8 cellular contexts compared by ENCODE assay signal in the genomic region with DNA sequence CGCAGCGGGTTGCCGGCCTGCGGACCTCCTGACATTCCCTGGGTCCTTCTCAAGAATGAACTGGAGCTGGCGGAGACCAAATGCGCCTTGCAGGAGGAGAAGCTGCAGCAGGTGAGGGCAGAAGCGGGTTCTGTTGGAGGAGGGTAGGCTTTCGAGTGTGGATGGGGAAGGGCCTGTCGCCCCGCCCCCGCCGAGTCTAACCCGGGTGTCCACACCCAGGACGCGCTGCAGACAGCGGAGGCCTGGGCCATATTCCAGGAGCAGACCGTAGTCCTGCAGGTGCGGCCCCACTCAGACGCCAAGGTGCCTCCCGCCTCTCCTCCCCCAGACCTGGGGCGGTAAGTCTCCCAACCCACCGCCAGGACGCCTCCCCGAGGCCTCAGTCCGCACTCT.
DNase-seq lines count a peak whose midpoint lies in the region; ATAC-seq, FAIRE-seq and TF ChIP-seq lines count a peak whose summit lies in the region.
"Not testable (repeated sequence)": the region's sequence is repeated elsewhere in the genome, so short reads cannot be mapped to it uniquely, and the experiment has no call there.

No MANE protein-coding gene starts in this region.

- peaks cover 0 to 21% (median 11%) of the 10 kb centered on the region in 4 donors for H3K4me1 Mint-ChIP-seq in CD4-positive, CD25-positive, alpha-beta regulatory T cell
- H3K4me1 Mint-ChIP-seq in activated CD8-positive, alpha-beta T cell treated with anti-CD3 and anti-CD28 coated beads, Interleukin-2, amount 10 ng/mL, durations not matched to agents 7 days and 5 days (ENCODE audit: low read depth) = peaks cover 14% of the 10 kb centered on the region

- H3K4me3 ChIP-seq in CD4-positive, CD25-positive, alpha-beta regulatory T cell (ENCODE audit: low read depth, low read length) = not testable (repeated sequence)
- peak overlapping the region; percentile 38 for H3K4me3 ChIP-seq in HUES64 (ENCODE audit: low read length)
- peak overlapping the region in 56 of 59 donors; percentile 19 to 78 (median 64) for H3K4me3 ChIP-seq in dorsolateral prefrontal cortex
- H3K4me3 ChIP-seq in HepG2 (replicated peaks in 1 of 3; ENCODE audit: insufficient read depth in 1 of 3, low read depth in 2 of 3, low read length in 3 of 3) = peak overlapping the region in 2 of 3 experiments; percentile 46 to 54; a peak in 3 of 6 replicates

- not testable (repeated sequence) for H3K36me3 ChIP-seq in CD4-positive, CD25-positive, alpha-beta regulatory T cell (ENCODE audit: control insufficient read depth, insufficient read depth, low read length); HUES64 (ENCODE audit: insufficient read depth, low read length); HepG2 (replicated peaks in 1 of 2; ENCODE audit: control insufficient read depth in 1 of 2, insufficient read depth in 2 of 2, low read length in 2 of 2)

- CTCF ChIA-PET in activated CD8-positive, alpha-beta T cell treated with anti-CD3 and anti-CD28 coated beads, Interleukin-2, amount 10 ng/mL, durations not matched to agents 7 days and 5 days (lab: Charles Lee); HepG2 (lab: Yijun Ruan, JAX; ENCODE audit: low intra/inter-chr PET ratio, low total read pairs): not testable (repeated sequence)

- not testable (repeated sequence) for H3K9me3 Mint-ChIP-seq in CD4-positive, CD25-positive, alpha-beta regulatory T cell; activated CD8-positive, alpha-beta T cell treated with anti-CD3 and anti-CD28 coated beads, Interleukin-2, amount 10 ng/mL, durations not matched to agents 7 days and 5 days (ENCODE audit: insufficient read depth)

- not testable (repeated sequence) for TF ChIP-seq CTCF in dorsolateral prefrontal cortex (IDR thresholded peaks at IDR 0.05 in 54 of 56, conservative IDR thresholded peaks at IDR 0.05 in 2 of 56; ENCODE audit: low read depth in 1 of 56, partially characterized antibody in 56 of 56); HepG2 (CRISPR knock-in tag; IDR thresholded peaks at IDR 0.05)

- H3K79me2 ChIP-seq in HepG2 (ENCODE audit: insufficient read depth, low read length) = not testable (repeated sequence)

- not testable (repeated sequence) for TF ChIP-seq RAD21 in HepG2 (CRISPR knock-in tag; IDR thresholded peaks at IDR 0.05)

- H3K4me2 ChIP-seq in HepG2 (ENCODE audit: low read depth, low read length) = peak overlapping the region; percentile 55; the same call in 1 of the 2 replicates

- H3K27ac Mint-ChIP-seq in CD4-positive, CD25-positive, alpha-beta regulatory T cell; activated CD8-positive, alpha-beta T cell treated with anti-CD3 and anti-CD28 coated beads, Interleukin-2, amount 10 ng/mL, durations not matched to agents 7 days and 5 days: not testable (repeated sequence)

- WGBS in HUES64 = 0% methylated on average over 6 of the region's 25 CpGs
- WGBS in HepG2 (ENCODE audit: low lambda C conversion rate) = no CpG with 5 or more reads among the region's 25 CpGs

- in situ Hi-C loops in HepG2 (cut with HindIII; ENCODE audit: extremely low pct_ligation_motif_present, low pct_unique_long_range_greater_than_20kb) = not testable (repeated sequence)

- POLR2A ChIA-PET in activated CD8-positive, alpha-beta T cell treated with anti-CD3 and anti-CD28 coated beads, Interleukin-2, amount 10 ng/mL, durations not matched to agents 7 days and 5 days (lab: Charles Lee) = not testable (repeated sequence)
- POLR2A ChIA-PET in HepG2 (lab: Yijun Ruan, JAX) = interaction anchor here (0.6 to 1.1 kb wide), 3 partner anchors 15 to 103 kb away, joined by 3 to 4 read pairs (median 3); no protein-coding TSS in a partner anchor

- intact Hi-C loops in dorsolateral prefrontal cortex (cut with DNase I) = loop anchor here in 1 of 2 donors (5.0 kb wide), 1 partner anchor 196 kb away; the partner anchor contains the start of gene MED15
- intact Hi-C loops in HepG2 (cut with micrococcal nuclease; ENCODE audit: unreplicated experiment) = not testable (repeated sequence)

- not testable (repeated sequence) for H3K9me3 ChIP-seq in CD4-positive, CD25-positive, alpha-beta regulatory T cell (ENCODE audit: control insufficient read depth in 2 of 2, low read length in 2 of 2); HUES64 (ENCODE audit: insufficient read depth, low read depth, low read length); HepG2 (ENCODE audit: low read length)

- FAIRE-seq in HepG2 (lab: Jason Lieb, UNC) = not testable (repeated sequence)

- not testable (repeated sequence) for H3K36me3 Mint-ChIP-seq in CD4-positive, CD25-positive, alpha-beta regulatory T cell; activated CD8-positive, alpha-beta T cell treated with anti-CD3 and anti-CD28 coated beads, Interleukin-2, amount 10 ng/mL, durations not matched to agents 7 days and 5 days (ENCODE audit: low read depth)

- not testable (repeated sequence) for H3K4me1 ChIP-seq in CD4-positive, CD25-positive, alpha-beta regulatory T cell (ENCODE audit: control insufficient read depth, insufficient read depth, low read length, poor library complexity, severe bottlenecking); HUES64 (ENCODE audit: insufficient read depth, low read length)
- peaks cover 24% of the 10 kb centered on the region for H3K4me1 ChIP-seq in HepG2 (ENCODE audit: insufficient read depth, low read length)

- not testable (repeated sequence) for H3K27me3 ChIP-seq in CD4-positive, CD25-positive, alpha-beta regulatory T cell (ENCODE audit: control insufficient read depth, insufficient read depth, low read length); dorsolateral prefrontal cortex; HepG2 (ENCODE audit: control insufficient read depth in 1 of 2, insufficient read depth in 2 of 2, low read length in 2 of 2)
- H3K27me3 ChIP-seq in HUES64 (ENCODE audit: insufficient read depth, low read length) = peaks cover 15% of the 10 kb centered on the region

- H3K27ac ChIP-seq in CD4-positive, CD25-positive, alpha-beta regulatory T cell (ENCODE audit: insufficient read depth, low read length, poor library complexity, severe bottlenecking); HUES64 (ENCODE audit: low read depth, low read length); dorsolateral prefrontal cortex; HepG2 (ENCODE audit: extremely low read length, insufficient read depth, low read length): not testable (repeated sequence)

- not testable (repeated sequence) for TF ChIP-seq EP300 in HepG2 (IDR thresholded peaks at IDR 0.05; ENCODE audit: low read depth in 2 of 2, low read length in 2 of 2); HepG2 (CRISPR knock-in tag; IDR thresholded peaks at IDR 0.05; ENCODE audit: borderline replicate concordance)

- BruUV-seq in HepG2 (replicated peaks; lab: Mats Ljungman, UMichigan) = not testable (repeated sequence)

- H3K9ac ChIP-seq in HUES64 (ENCODE audit: low read depth, low read length); HepG2 (ENCODE audit: insufficient read depth, low read depth, low read length): not testable (repeated sequence)

- H2AFZ ChIP-seq in HepG2 (ENCODE audit: low read length) = not testable (repeated sequence)

- peak overlapping the region; percentile 94 to 100 (median 98) for H3K4me3 Mint-ChIP-seq in CD4-positive, CD25-positive, alpha-beta regulatory T cell
- H3K4me3 Mint-ChIP-seq in activated CD8-positive, alpha-beta T cell treated with anti-CD3 and anti-CD28 coated beads, Interleukin-2, amount 10 ng/mL, durations not matched to agents 7 days and 5 days = peak overlapping the region; percentile 94

- peak; percentile 7 to 11 for ATAC-seq in CD4-positive, CD25-positive, alpha-beta regulatory T cell (ENCODE audit: low read depth in 2 of 2)
- peak; percentile 13 for ATAC-seq in GM19463 (IDR thresholded peaks at IDR 0.05; ENCODE audit: unreplicated experiment)
- ATAC-seq in HG02870 (IDR thresholded peaks at IDR 0.05; ENCODE audit: unreplicated experiment) = peak; percentile 17
- ATAC-seq in activated CD8-positive, alpha-beta T cell treated with anti-CD3 and anti-CD28 coated beads, Interleukin-2, amount 10 ng/mL, durations not matched to agents 7 days and 5 days = peak; percentile 35
- ATAC-seq in HepG2 = peak; percentile 56

- H3K27me3 Mint-ChIP-seq in CD4-positive, CD25-positive, alpha-beta regulatory T cell = not testable (repeated sequence)
- H3K27me3 Mint-ChIP-seq in activated CD8-positive, alpha-beta T cell treated with anti-CD3 and anti-CD28 coated beads, Interleukin-2, amount 10 ng/mL, durations not matched to agents 7 days and 5 days (ENCODE audit: low read depth) = peaks cover 10% of the 10 kb centered on the region

- peak in 1 of 3 donors; percentile 64 for DNase-seq in CD4-positive, CD25-positive, alpha-beta regulatory T cell
- DNase-seq in activated CD8-positive, alpha-beta T cell treated with anti-CD3 and anti-CD28 coated beads, Interleukin-2, amount 10 ng/mL, durations not matched to agents 7 days and 5 days; dorsolateral prefrontal cortex; HepG2 (ENCODE audit: low spot score): not testable (repeated sequence)
- DNase-seq in stimulated activated CD4-positive, alpha-beta T cell treated with anti-CD3 and anti-CD28 coated beads, Interleukin-15, amount 100 ng/mL, for 24 hours = peak; percentile 71

- not testable (repeated sequence) for TF ChIP-seq POLR2A in HepG2 (IDR thresholded peaks at IDR 0.05; ENCODE audit: insufficient read depth in 1 of 2, low read depth in 2 of 2, low read length in 2 of 2)

- H4K20me1 ChIP-seq in HepG2 (ENCODE audit: insufficient read depth, low read length) = not testable (repeated sequence)
